8 cellular contexts compared by ENCODE assay signal in genomic region chr2:96207778-96208143, GRCh38. TPM values are rescaled to one million over a fixed set of nuclear protein-coding genes. Genes with fewer than 3 reads are reported as not detected.
A peak's percentile ranks its signal among the peaks of the same experiment; 100 is the strongest.
DNase-seq lines count a peak whose midpoint lies in the region; ATAC-seq and TF ChIP-seq lines count a peak whose summit lies in the region.

No MANE protein-coding gene starts in this region.

- no CpG with 5 or more reads among the region's 12 CpGs for WGBS in trophoblast cell (ENCODE audit: extremely low coverage, insufficient coverage, insufficient read length)

- H3K9ac ChIP-seq in trophoblast cell (ENCODE audit: low read length), result peak overlapping the region; percentile 80

- peak overlapping the region; percentile 97 for H4K8ac ChIP-seq in trophoblast cell (ENCODE audit: low read depth, low read length)

- H3K9me2 ChIP-seq in PC-9 (ENCODE audit: insufficient read depth), result no peaks in the 10 kb centered on the region

- peak overlapping the region; percentile 83 for H2AFZ ChIP-seq in PC-9
- peak overlapping the region; percentile 57 for H2AFZ ChIP-seq in trophoblast cell (ENCODE audit: insufficient read depth, low read length, poor library complexity)

- no peak overlapping the region for H2AK5ac ChIP-seq in trophoblast cell (ENCODE audit: low read length)

- H3K36me3 ChIP-seq in cardiac muscle cell (no peaks in the 10 kb centered on the region), PC-9 (ENCODE audit: low read depth) (peaks cover 15% of the 10 kb centered on the region), trophoblast cell (ENCODE audit: control insufficient read depth in 1 of 2, insufficient read depth in 2 of 2, low read length in 2 of 2) (peaks cover 2 to 4% of the 10 kb centered on the region in 2 experiments)

- H3K14ac ChIP-seq in trophoblast cell (ENCODE audit: low read length), result peak overlapping the region; percentile 53

- peaks cover 6% of the 10 kb centered on the region for H3K79me1 ChIP-seq in trophoblast cell (ENCODE audit: low read length)

- H4K12ac ChIP-seq in trophoblast cell (ENCODE audit: low read depth, low read length), result peak overlapping the region; percentile 2

- peak overlapping the region; percentile 35 for H4K91ac ChIP-seq in trophoblast cell (ENCODE audit: low read depth, low read length)

- no peaks in the 10 kb centered on the region for H3K9me3 ChIP-seq in cardiac muscle cell (ENCODE audit: low read depth)
- no peaks in the 10 kb centered on the region for H3K9me3 ChIP-seq in PC-9 (ENCODE audit: insufficient read depth, low read depth)
- H3K9me3 ChIP-seq in trophoblast cell (ENCODE audit: insufficient read depth, low read depth, low read length), result no peaks in the 10 kb centered on the region

- H2BK12ac ChIP-seq in trophoblast cell (ENCODE audit: low read length), result no peak overlapping the region

- no peak overlapping the region for H3K23ac ChIP-seq in trophoblast cell (ENCODE audit: low read length)

- no peak for TF ChIP-seq CTCF in cardiac muscle cell (IDR thresholded peaks at IDR 0.05; ENCODE audit: low read depth, low read length)
- no peak for TF ChIP-seq CTCF in PC-9 (conservative IDR thresholded peaks at IDR 0.05)
- TF ChIP-seq CTCF in epithelial cell of proximal tubule (conservative IDR thresholded peaks at IDR 0.05; ENCODE audit: low read depth, low read length), result no peak
- TF ChIP-seq CTCF in omental fat pad (IDR thresholded peaks at IDR 0.05), result no peak

- H2BK120ac ChIP-seq in trophoblast cell (ENCODE audit: insufficient read depth, low read length, poor library complexity), result peak overlapping the region; percentile 41

- peaks cover 18% of the 10 kb centered on the region; the same call in 1 of the 2 replicates for H3F3A ChIP-seq in PC-9 (ENCODE audit: insufficient read depth, low read depth)

- intact Hi-C loops in left ventricle myocardium superior (cut with micrococcal nuclease) (loop anchor here (5.0 kb wide), 1 partner anchor 50 kb away; no protein-coding TSS in a partner anchor), PC-9 (cut with micrococcal nuclease; ENCODE audit: unreplicated experiment) (loop anchor here (1.0 to 10.0 kb wide), 3 partner anchors 59 to 297 kb away; partner anchors contain the start of genes CIAO1, DUSP2 and NEURL3)

- peaks cover 69% of the 10 kb centered on the region for H3K79me2 ChIP-seq in PC-9 (ENCODE audit: low read depth)
- peaks cover 24% of the 10 kb centered on the region for H3K79me2 ChIP-seq in trophoblast cell (ENCODE audit: control insufficient read depth, insufficient read depth, low read length, poor library complexity)

- H4K20me1 ChIP-seq in PC-9 (ENCODE audit: insufficient read depth), result peaks cover 53% of the 10 kb centered on the region

- peak overlapping the region; percentile 96 for H3K4me2 ChIP-seq in PC-9
- peak overlapping the region; percentile 77 for H3K4me2 ChIP-seq in trophoblast cell (ENCODE audit: low read length)

- DNase-seq in cardiac muscle cell (ENCODE audit: low read depth in 1 of 2, low spot score in 1 of 2) (no peak), left ventricle myocardium superior (no peak), PC-9 (no peak), epithelial cell of proximal tubule (ENCODE audit: low read depth) (no peak), trophoblast cell (no peak), GM03348 (ENCODE audit: low spot score) (no peak), omental fat pad (ENCODE audit: low spot score) (no peak)

- peak overlapping the region; percentile 60 for H3K18ac ChIP-seq in trophoblast cell (ENCODE audit: low read length)

- peak overlapping the region; percentile 96 for H3K27ac ChIP-seq in cardiac muscle cell
- peak overlapping the region; percentile 72 for H3K27ac ChIP-seq in PC-9
- peak overlapping the region; percentile 94 for H3K27ac ChIP-seq in trophoblast cell (ENCODE audit: low read depth, low read length)

- POLR2A ChIA-PET in PC-9 (lab: Charles Lee; ENCODE audit: unreplicated experiment), result interaction anchor here (0.6 to 0.7 kb wide), 3 partner anchors 25 to 1131 kb away, joined by 3 to 11 read pairs (median 9); no protein-coding TSS in a partner anchor

- H2BK5ac ChIP-seq in trophoblast cell (ENCODE audit: low read depth, low read length, poor library complexity), result peak overlapping the region; percentile 14

- CTCF ChIA-PET in PC-9 (lab: Charles Lee), result interaction anchor here (0.5 kb wide), 1 partner anchor 22 kb away, joined by 3 read pairs; no protein-coding TSS in a partner anchor

- ATAC-seq in left ventricle myocardium superior (no peak), GM21360 (IDR thresholded peaks at IDR 0.05; ENCODE audit: unreplicated experiment) (no peak), omental fat pad (ENCODE audit: low FRiP score) (no peak)

- H3K4ac ChIP-seq in trophoblast cell (ENCODE audit: low read depth, low read length), result peak overlapping the region; percentile 74

- H3K4me1 ChIP-seq in cardiac muscle cell (ENCODE audit: low read depth) (peaks cover 28% of the 10 kb centered on the region), PC-9 (replicated peaks; ENCODE audit: insufficient read depth) (peaks cover 36% of the 10 kb centered on the region), trophoblast cell (ENCODE audit: control insufficient read depth in 1 of 2, insufficient read depth in 2 of 2, low read length in 2 of 2) (peaks cover 10 to 16% of the 10 kb centered on the region in 2 experiments)

- peak overlapping the region; percentile 94 for H3K4me3 ChIP-seq in cardiac muscle cell
- H3K4me3 ChIP-seq in PC-9, result peak overlapping the region; percentile 87
- peak overlapping the region; percentile 79 for H3K4me3 ChIP-seq in epithelial cell of proximal tubule (ENCODE audit: low read depth, low read length)
- H3K4me3 ChIP-seq in trophoblast cell (ENCODE audit: low read depth, low read length), result peak overlapping the region; percentile 86

- BruUV-seq in PC-9 (replicated peaks; lab: Mats Ljungman, UMichigan), result no TSS peak

- H3K27me3 ChIP-seq in cardiac muscle cell (no peaks in the 10 kb centered on the region), PC-9 (ENCODE audit: insufficient read depth, low read depth) (no peaks in the 10 kb centered on the region), trophoblast cell (ENCODE audit: insufficient read depth, low read length) (no peaks in the 10 kb centered on the region)

RNA-seq across cellular contexts. Expression of gene STARD7, which starts 0.9 kb away (rescaled TPM):
- total RNA-seq in cardiac muscle cell (152 and 161 TPM in 2 replicates), left ventricle myocardium superior (214 TPM), PC-9 (2021) (171 and 189 TPM in 2 replicates), epithelial cell of proximal tubule (99.2 and 143 TPM in 2 replicates), omental fat pad (100 to 1,000 TPM; 116 to 149 (median 125) TPM)
- 214 and 246 TPM in 2 replicates for polyA plus RNA-seq in cardiac muscle cell
- 70.0 and 72.7 TPM in 2 replicates for polyA plus RNA-seq in trophoblast cell (2013)

RNA-seq across cellular contexts. Expression of gene TMEM127, which starts 58.0 kb away (rescaled TPM):
- total RNA-seq in cardiac muscle cell, result 55.8 and 59.1 TPM in 2 replicates
- polyA plus RNA-seq in cardiac muscle cell, result 71.0 and 84.2 TPM in 2 replicates
- total RNA-seq in left ventricle myocardium superior, result 71.2 TPM
- 38.4 and 50.3 TPM in 2 replicates for total RNA-seq in PC-9 (2021)
- total RNA-seq in epithelial cell of proximal tubule, result 21.3 and 25.9 TPM in 2 replicates
- polyA plus RNA-seq in trophoblast cell (2013), result 36.6 and 38.2 TPM in 2 replicates
- total RNA-seq in omental fat pad, result 10 to 100 TPM; 34.5 to 52.1 (median 43.2) TPM

RNA-seq across cellular contexts. Expression of gene CIAO1, which starts 58.3 kb away (rescaled TPM):
- 97.3 and 117 TPM in 2 replicates for total RNA-seq in cardiac muscle cell
- 88.6 and 92.4 TPM in 2 replicates for polyA plus RNA-seq in cardiac muscle cell
- total RNA-seq in left ventricle myocardium superior, result 63.1 TPM
- total RNA-seq in PC-9 (2021), result 85.3 and 99.5 TPM in 2 replicates
- total RNA-seq in epithelial cell of proximal tubule, result 110 and 155 TPM in 2 replicates
- polyA plus RNA-seq in trophoblast cell (2013), result 43.1 and 43.2 TPM in 2 replicates
- 100 to 1,000 TPM in 3 of 4 donors, 10 to 100 TPM in 1; 80.9 to 117 (median 105) TPM for total RNA-seq in omental fat pad
